1 cellular context compared by ENCODE assay signal in the genomic region with DNA sequence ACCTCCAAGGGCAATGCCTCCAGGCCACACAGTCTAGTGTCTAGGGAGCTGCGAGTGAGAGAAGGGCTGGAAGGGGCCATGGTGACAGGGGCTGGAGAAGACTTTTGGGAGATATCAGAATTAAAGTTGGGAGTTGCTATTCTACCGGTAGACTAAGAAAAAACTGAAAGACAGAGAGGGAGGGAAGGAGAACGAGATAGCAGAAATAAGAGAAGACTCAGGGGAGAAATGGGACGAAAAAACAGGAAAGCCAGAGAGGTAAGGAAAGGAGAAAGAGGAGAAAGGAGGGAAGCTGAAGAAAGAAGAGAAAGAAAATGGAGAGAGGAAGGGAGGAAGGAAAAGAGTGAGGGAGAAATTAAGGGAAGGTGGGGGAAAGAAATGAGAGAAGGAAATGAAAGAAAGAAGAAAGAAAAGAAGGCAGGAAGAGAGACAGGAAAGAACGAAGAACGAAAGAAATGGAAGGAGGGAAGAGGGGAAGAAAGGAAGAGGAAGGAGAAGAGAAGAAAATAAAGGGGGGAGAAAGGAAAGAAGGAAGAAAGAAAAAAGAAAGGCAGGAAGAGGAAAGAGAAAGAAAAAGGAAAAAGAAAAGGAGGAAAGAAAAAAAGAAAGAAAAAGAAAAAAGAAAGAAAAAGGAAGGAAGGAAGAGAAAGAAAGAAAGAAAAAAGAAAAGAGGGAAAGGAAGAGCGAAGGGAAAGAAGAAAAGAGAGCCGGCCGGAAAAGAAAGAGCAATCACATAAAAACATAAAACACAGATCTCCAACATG.
TF ChIP-seq lines count a peak whose summit lies in the region.

No MANE protein-coding gene starts in this region.

TF ChIP-seq in endothelial cell of umbilical vein, 7 proteins besides CTCF, POLR2A, EP300 and RAD21 (continued from another document):
- TF ChIP-seq GATA2 (IDR thresholded peaks at IDR 0.05; ENCODE audit: insufficient read depth, insufficient read length, low read depth, low read length) = no peak
- TF ChIP-seq EZH2 (IDR thresholded peaks at IDR 0.05; ENCODE audit: borderline replicate concordance, low read depth, low read length, severe bottlenecking) = no peak
